25 cellular contexts compared by ENCODE assay signal in genomic region chr3:60829058-60829457, GRCh38.
"Had no signal": no experiment of that assay in that cellular context is flagged by ENCODE, and none has a peak within 500 bp of the region (broad histone marks: within the 10 kb centered on the region; RNA-seq: fewer than 3 reads in every experiment).

No MANE protein-coding gene starts in this region.

- ATAC-seq: body of pancreas; gastrocnemius medialis; left ventricle myocardium superior; naive thymus-derived CD4-positive, alpha-beta T cell; stimulated activated naive B cell treated with anti-CD40 and anti-IgM and Interleukin-4, amounts not matched to agents 10 μg/mL and 1 μg/mL and 100 μg/mL, for 72 hours had no signal

- DNase-seq: activated CD4-positive, alpha-beta memory T cell treated with anti-CD3 and anti-CD28 coated beads for 36 hours; activated CD4-positive, alpha-beta T cell treated with anti-CD3 and anti-CD28 coated beads, Interleukin-2, amount 10 ng/mL, durations not matched to agents 24 days and 14 days; activated CD4-positive, CD25-positive, alpha-beta regulatory T cell treated with anti-CD3 and anti-CD28 coated beads, Interleukin-2, amount 50 U/mL, for 72 hours; activated CD8-positive, alpha-beta memory T cell treated with anti-CD3 and anti-CD28 coated beads, Interleukin-2, amount 50 U/mL, for 4 hours; activated effector memory CD4-positive, alpha-beta T cell treated with anti-CD3 and anti-CD28 coated beads, Interleukin-2, amount 50 U/mL, for 16 hours; activated naive CD4-positive, alpha-beta T cell treated with anti-CD3 and anti-CD28 coated beads for 36 hours; activated naive CD8-positive, alpha-beta T cell treated with anti-CD3 and anti-CD28 coated beads for 36 hours; activated T-cell treated with anti-CD3 and anti-CD28 coated beads, Interleukin-2, amount 50 U/mL, for 1 hour; adrenal gland; aorta; body of pancreas; cerebellar nuclear complex; colonic mucosa; effector CD8-positive, alpha-beta T cell; erythroblast; gastrocnemius medialis; glutamatergic neuron; islet precursor cell; left ventricle myocardium superior; naive thymus-derived CD4-positive, alpha-beta T cell; ovary; stimulated activated CD4-positive, alpha-beta T cell treated with anti-CD3 and anti-CD28 coated beads, Interleukin-15, amount 100 ng/mL, for 24 hours; stimulated activated CD4-positive, alpha-beta T cell treated with anti-CD3 and anti-CD28 coated beads, Interleukin-2, amount 100 ng/mL, for 24 hours; stimulated activated naive B cell treated with anti-CD40 and anti-IgM and Interleukin-4, amounts not matched to agents 10 μg/mL and 1 μg/mL and 100 μg/mL, for 72 hours; T-helper 2 cell had no signal
